8 cellular contexts compared by ENCODE assay signal in genomic region chr17:56913000-56913866, GRCh38. TPM values are rescaled to one million over a fixed set of nuclear protein-coding genes. Genes with fewer than 3 reads are reported as not detected.
DNase-seq lines count a peak whose midpoint lies in the region; ATAC-seq, FAIRE-seq and TF ChIP-seq lines count a peak whose summit lies in the region.

No MANE protein-coding gene starts in this region.

- 1% methylated on average over 52 of the region's 52 CpGs for WGBS in K562 (ENCODE audit: insufficient coverage, low coverage, missing lambda C conversion rate)
- WGBS in stomach, 5 donors, result 2 to 12% (median 3%) methylated on average over 16 to 52 of the region's 52 CpGs

- peak overlapping the region; percentile 96 for H3K27ac Mint-ChIP-seq in activated T-cell treated with anti-CD3 and anti-CD28 coated beads, Interleukin-2, amount 50 U/mL, for 24 hours

- no peak for TF ChIP-seq CTCF in K562 (IDR thresholded peaks at IDR 0.05 in 2 of 3, conservative IDR thresholded peaks at IDR 0.05 in 1 of 3; ENCODE audit: insufficient read depth in 2 of 3, low read depth in 1 of 3, low read length in 3 of 3)
- TF ChIP-seq CTCF in stomach (IDR thresholded peaks at IDR 0.05), result no peak

- H3K4me3 Mint-ChIP-seq in activated T-cell treated with anti-CD3 and anti-CD28 coated beads, Interleukin-2, amount 50 U/mL, for 24 hours, result peak overlapping the region; percentile 93

- CTCF ChIA-PET in K562 (lab: Yijun Ruan, JAX; ENCODE audit: low intra/inter-chr PET ratio), result interaction anchor here (0.6 kb wide), 1 partner anchor 26 kb away, joined by 4 read pairs; no protein-coding TSS in a partner anchor

- no peak for TF ChIP-seq EP300 in K562 (IDR thresholded peaks at IDR 0.05; ENCODE audit: low read length)
- no peak for TF ChIP-seq EP300 in stomach (IDR thresholded peaks at IDR 0.05)

- BruUV-seq in K562 (replicated peaks; lab: Mats Ljungman, UMichigan), result TSS peak; percentile 49

- peaks cover 70% of the 10 kb centered on the region for H3K4me1 Mint-ChIP-seq in activated T-cell treated with anti-CD3 and anti-CD28 coated beads, Interleukin-2, amount 50 U/mL, for 24 hours (ENCODE audit: low read depth)

- in situ Hi-C loops in K562 (cut with MboI), result no loop called here

- H3K27ac ChIP-seq in K562 (ENCODE audit: extremely low read depth, low read depth, low read length) (peak overlapping the region; percentile 88), stomach (peak overlapping the region; percentile 92 to 98 (median 94))

- H4K20me1 ChIP-seq in K562 (replicated peaks; ENCODE audit: control insufficient read depth, insufficient read depth, low read length), result 0 out of 2 replicates have a peak, but pooled peaks cover 3% of the 10 kb centered on the region

- peaks cover 8% of the 10 kb centered on the region for H3K9me3 Mint-ChIP-seq in activated T-cell treated with anti-CD3 and anti-CD28 coated beads, Interleukin-2, amount 50 U/mL, for 24 hours

- POLR2A ChIA-PET in K562 (lab: Yijun Ruan, JAX), result interaction anchor here (0.5 to 1.3 kb wide), 15 partner anchors 7 to 1414 kb away, joined by 3 to 8 read pairs (median 4); partner anchors contain the start of genes AKAP1, C17orf67 and DGKE

- peak; percentile 46 for ATAC-seq in HG02678 (IDR thresholded peaks at IDR 0.05; ENCODE audit: unreplicated experiment)
- ATAC-seq in K562, result peak; percentile 17

- no peak for TF ChIP-seq POLR2A in K562 (conservative IDR thresholded peaks at IDR 0.05)
- no peak for TF ChIP-seq POLR2A in stomach (IDR thresholded peaks at IDR 0.05)

- no peak for TF ChIP-seq RAD21 in K562 (CRISPR knock-in tag; conservative IDR thresholded peaks at IDR 0.05 in 1 of 2, IDR thresholded peaks at IDR 0.05 in 1 of 2)

- H3K36me3 Mint-ChIP-seq in activated T-cell treated with anti-CD3 and anti-CD28 coated beads, Interleukin-2, amount 50 U/mL, for 24 hours (ENCODE audit: low read depth), result peaks cover 60% of the 10 kb centered on the region

- intact Hi-C loops in K562 (cut with micrococcal nuclease) (loop anchor here (5.0 kb wide), 1 partner anchor 81 kb away; the partner anchor contains the start of genes C17orf67 and DGKE), stomach (cut with DNase I; ENCODE audit: low total_unique reads) (no loop called here)

- FAIRE-seq in K562 (lab: Jason Lieb, UNC), result no peak

- H3K9me3 ChIP-seq in K562 (replicated peaks; ENCODE audit: control insufficient read depth, insufficient read depth, low read depth, low read length) (peaks cover 11% of the 10 kb centered on the region), stomach (no peaks in the 10 kb centered on the region)

- peak overlapping the region; percentile 95 for H3K4me2 ChIP-seq in K562 (ENCODE audit: insufficient read depth, low read length)

- H2AFZ ChIP-seq in K562 (ENCODE audit: low read depth, low read length), result peak overlapping the region; percentile 94

- H3K9me1 ChIP-seq in K562 (ENCODE audit: control insufficient read depth, insufficient read depth, low read length), result peaks cover 4% of the 10 kb centered on the region

- H3K9ac ChIP-seq in K562 (ENCODE audit: insufficient read depth in 1 of 2, low read depth in 2 of 2, low read length in 2 of 2), result peak overlapping the region; percentile 85 to 98

- H3K79me2 ChIP-seq in K562 (ENCODE audit: control insufficient read depth, insufficient read depth, low read length), result peaks cover 59% of the 10 kb centered on the region

- no peak for DNase-seq in activated T-cell treated with anti-CD3 and anti-CD28 coated beads, Interleukin-2, amount 50 U/mL, for 24 hours
- DNase-seq in activated T-cell treated with anti-CD3 and anti-CD28 coated beads, Interleukin-2, amount 50 U/mL, for 48 hours, result no peak
- DNase-seq in NCI-H2171 treated with DMSO at 0.1 percent for 48 hours (lab: John Stamatoyannopoulos, UW) (peak; percentile 65), K562 (ENCODE audit: extremely low read depth in 1 of 4, low spot score in 3 of 4) (peak; percentile 24 to 39 (median 38)), iris pigment epithelial cell (ENCODE audit: low read depth) (peak; percentile 18), stomach (no peak), inferior parietal cortex (ENCODE audit: extremely low spot score) (no peak)

- no peaks in the 10 kb centered on the region for H3K27me3 Mint-ChIP-seq in activated T-cell treated with anti-CD3 and anti-CD28 coated beads, Interleukin-2, amount 50 U/mL, for 24 hours

- H3K4me3 ChIP-seq in K562, result peak overlapping the region; percentile 72
- H3K4me3 ChIP-seq in stomach, result peak overlapping the region; percentile 75 to 92 (median 86)

- H3K36me3 ChIP-seq in K562 (ENCODE audit: control insufficient read depth, insufficient read depth, low read length), result peaks cover 25% of the 10 kb centered on the region
- H3K36me3 ChIP-seq in stomach, result peaks cover 4 to 10% (median 6%) of the 10 kb centered on the region in 4 donors

- no peaks in the 10 kb centered on the region for H3K27me3 ChIP-seq in K562 (ENCODE audit: control insufficient read depth in 2 of 2, insufficient read depth in 2 of 2, low read length in 2 of 2)
- no peaks in the 10 kb centered on the region for H3K27me3 ChIP-seq in stomach

- H3K4me1 ChIP-seq in K562 (replicated peaks in 1 of 2; ENCODE audit: control insufficient read depth in 2 of 2, insufficient read depth in 2 of 2, low read length in 2 of 2) (peaks cover 44 to 53% of the 10 kb centered on the region in 2 experiments), stomach (peaks cover 52 to 73% (median 58%) of the 10 kb centered on the region in 4 donors)

TF ChIP-seq in K562, 482 proteins besides CTCF, POLR2A, EP300 and RAD21 (continues in another document):
- TF ChIP-seq SMARCA5 (IDR thresholded peaks at IDR 0.05), result no peak
- TF ChIP-seq CCNT2 (IDR thresholded peaks at IDR 0.05; ENCODE audit: borderline replicate concordance, extremely low read depth, insufficient read length, low read depth, low read length), result no peak
- TF ChIP-seq POU5F1 (IDR thresholded peaks at IDR 0.05; ENCODE audit: borderline replicate concordance, low read depth, low read length, partially characterized antibody), result no peak
- no peak for TF ChIP-seq KLF16 (IDR thresholded peaks at IDR 0.05)
- no peak for TF ChIP-seq HBP1 (CRISPR knock-in tag; IDR thresholded peaks at IDR 0.05)
- 0 out of 2 replicates have a peak, but pooled peaks have one; percentile 69 for TF ChIP-seq FOXK1 (CRISPR knock-in tag; IDR thresholded peaks at IDR 0.05; ENCODE audit: borderline replicate concordance)
- no peak for TF ChIP-seq MXI1 (IDR thresholded peaks at IDR 0.05; ENCODE audit: low read depth, low read length)

RNA-seq across cellular contexts. Expression of gene TRIM25, which starts 0.6 kb away (rescaled TPM):
- 98.3 and 102 TPM in 2 replicates for total RNA-seq in K562 (2011; cell fraction: chromatin; rRNA removed; ENCODE audit: low replicate concordance)
- total RNA-seq in K562 (2011; cell fraction: nucleolus; rRNA removed), result 46.4 and 52.8 TPM in 2 replicates
- total RNA-seq in K562 (2011; cell fraction: nucleoplasm; rRNA removed), result 56.4 and 79.2 TPM in 2 replicates
- total RNA-seq in K562 (2014; rRNA removed), result 24.2 and 26.5 TPM in 2 replicates
- 28.9 and 33.9 TPM in 2 replicates for total RNA-seq in K562 (2014; rRNA removed; fragmentation: Illumina TruSeq; extraction: Trizol)
- total RNA-seq in K562 (2015; rRNA removed; fragmentation: Illumina TruSeq; extraction: Trizol), result 26.9 and 28.6 TPM in 2 replicates
- 46.6 and 49.5 TPM in 2 replicates for total RNA-seq in K562 (2021)
- 18.7 and 28.4 TPM in 2 replicates for polyA plus RNA-seq in K562 (2011; rRNA removed)
- polyA plus RNA-seq in K562 (2011; cell fraction: cytosol; rRNA removed), result 15.8 and 17.8 TPM in 2 replicates
- polyA plus RNA-seq in K562 (2011; cell fraction: nucleus; rRNA removed), result 60.7 and 84.1 TPM in 2 replicates
- polyA plus RNA-seq in K562 (2012), result 39.3 and 65.9 TPM in 2 replicates
- 44.1 and 46.4 TPM in 2 replicates for polyA plus RNA-seq in K562 (2014; fragmentation: Illumina TruSeq; extraction: Trizol)
- 1 to 10 TPM; 5.9 to 8.5 TPM for polyA plus RNA-seq in K562 (2014; fragmentation: Nextera tagmentation; extraction: Ambion mirVana)
- polyA plus RNA-seq in K562 (2014; rRNA removed), result 21.9 and 24.5 TPM in 2 replicates
- polyA minus RNA-seq in K562 (2011; rRNA and poly(A)+ RNA removed), result 26.3 and 45.3 TPM in 2 replicates
- 15.9 and 20.9 TPM in 2 replicates for polyA minus RNA-seq in K562 (2011; cell fraction: cytosol; rRNA and poly(A)+ RNA removed)
- polyA minus RNA-seq in K562 (2011; cell fraction: nucleus; rRNA and poly(A)+ RNA removed), result 22.1 and 33.8 TPM in 2 replicates
- total RNA-seq in stomach, result 100 to 1,000 TPM in 1 of 5 donors, 10 to 100 TPM in 4; 18.0 to 657 (median 76.7) TPM
- polyA plus RNA-seq in stomach, result 10 to 100 TPM in 2 of 3 donors, 1 to 10 TPM in 1; 7.2 to 11.7 (median 10.0) TPM

RNA-seq across cellular contexts. Expression of gene COIL, which starts 47.6 kb away (rescaled TPM):
- 7.4 and 16.0 TPM in 2 replicates for total RNA-seq in K562 (2011; cell fraction: chromatin; rRNA removed; ENCODE audit: low replicate concordance)
- total RNA-seq in K562 (2011; cell fraction: nucleolus; rRNA removed), result 4.8 and 6.1 TPM in 2 replicates
- 7.6 and 15.8 TPM in 2 replicates for total RNA-seq in K562 (2011; cell fraction: nucleoplasm; rRNA removed)
- total RNA-seq in K562 (2014; rRNA removed) (25.2 and 25.7 TPM in 2 replicates), K562 (2014; rRNA removed; fragmentation: Illumina TruSeq; extraction: Trizol) (37.5 and 42.3 TPM in 2 replicates), K562 (2015; rRNA removed; fragmentation: Illumina TruSeq; extraction: Trizol) (37.7 and 40.9 TPM in 2 replicates), K562 (2021) (28.7 and 29.4 TPM in 2 replicates), stomach (10 to 100 TPM in 4 of 5 donors, 1 to 10 TPM in 1; 2.3 to 23.1 (median 16.5) TPM)
- polyA plus RNA-seq in K562 (2011; rRNA removed) (18.3 and 25.9 TPM in 2 replicates), K562 (2014; fragmentation: Illumina TruSeq; extraction: Trizol) (33.2 and 41.3 TPM in 2 replicates), K562 (2014; fragmentation: Nextera tagmentation; extraction: Ambion mirVana) (10 to 100 TPM; 23.9 to 30.8 TPM), K562 (2014; rRNA removed) (26.0 and 29.0 TPM in 2 replicates), stomach (10 to 100 TPM in 1 of 3 donors, 1 to 10 TPM in 2; 7.3 to 10.1 (median 7.6) TPM)
- polyA plus RNA-seq in K562 (2011; cell fraction: cytosol; rRNA removed), result 5.5 and 9.5 TPM in 2 replicates
- polyA plus RNA-seq in K562 (2011; cell fraction: nucleus; rRNA removed), result 5.8 and 7.7 TPM in 2 replicates
- 18.5 and 24.7 TPM in 2 replicates for polyA plus RNA-seq in K562 (2012)
- 19.6 and 21.9 TPM in 2 replicates for polyA minus RNA-seq in K562 (2011; rRNA and poly(A)+ RNA removed)
- 5.7 and 9.2 TPM in 2 replicates for polyA minus RNA-seq in K562 (2011; cell fraction: cytosol; rRNA and poly(A)+ RNA removed)
- polyA minus RNA-seq in K562 (2011; cell fraction: nucleus; rRNA and poly(A)+ RNA removed), result 5.5 and 7.4 TPM in 2 replicates

Comparison
In these comparisons a context has a peak if more than half of its experiments do, and no peak if none do; other contexts are left out.
1. DNase-seq: peak in NCI-H2171 treated with DMSO at 0.1 percent for 48 hours (single experiment), K562 (4 of 4) and iris pigment epithelial cell (single experiment); none in activated T-cell treated with anti-CD3 and anti-CD28 coated beads, Interleukin-2, amount 50 U/mL, for 24 hours (single experiment), activated T-cell treated with anti-CD3 and anti-CD28 coated beads, Interleukin-2, amount 50 U/mL, for 48 hours (0 of 2), stomach (single experiment) and inferior parietal cortex (single experiment).